Comparison of ENCODE assay signal across 16 cellular contexts in genomic region chr20:35497780-35498189, GRCh38. TPM values are rescaled to one million over a fixed set of nuclear protein-coding genes. Genes with fewer than 3 reads are reported as not detected.
A peak's percentile ranks its signal among the peaks of the same experiment; 100 is the strongest.
DNase-seq lines count a peak whose midpoint lies in the region; ATAC-seq and TF ChIP-seq lines count a peak whose summit lies in the region.
"Had no signal": no experiment of that assay in that cellular context is flagged by ENCODE, and none has a peak within 500 bp of the region (broad histone marks: within the 10 kb centered on the region; RNA-seq: fewer than 3 reads in every experiment).

No MANE protein-coding gene starts in this region.

- TF ChIP-seq POLR2A in tibial nerve (IDR thresholded peaks at IDR 0.05): no peak

- WGBS in tibial nerve, 2 donors: 77 to 87% methylated on average over 8 to 9 of the region's 9 CpGs

- H3K27ac ChIP-seq in ascending aorta (peak overlapping the region; percentile 77 to 81), tibial nerve (no peak overlapping the region)
- H3K27ac ChIP-seq: foreskin keratinocyte had no signal

- H3K4me3 ChIP-seq in ascending aorta (no peak overlapping the region), tibial nerve (no peak overlapping the region)

- ATAC-seq in Right ventricle myocardium superior (ENCODE audit: poor library complexity): peak; percentile 97
- ATAC-seq in HG02623 (IDR thresholded peaks at IDR 0.05; ENCODE audit: unreplicated experiment): no peak
- no peak for ATAC-seq in stimulated activated naive B cell treated with anti-CD40 and anti-IgM and Interleukin-4, amounts not matched to agents 10 μg/mL and 1 μg/mL and 100 μg/mL, for 72 hours (replicated peaks)
- ATAC-seq: foreskin keratinocyte; Panc1; stimulated activated naive CD8-positive, alpha-beta T cell treated with anti-CD3 and anti-CD28 coated beads, Interleukin-15, Interleukin-2, amounts not matched to agents 100 U/mL and 50 U/mL, for 24 hours had no signal

- no peaks in the 10 kb centered on the region for H3K27me3 Mint-ChIP-seq in nephron progenitor cell (ENCODE audit: low read depth, poor library complexity)
- H3K27me3 Mint-ChIP-seq in stimulated activated naive B cell treated with anti-CD40 and anti-IgM and Interleukin-4, amounts not matched to agents 10 μg/mL and 1 μg/mL and 100 μg/mL, for 72 hours: no peaks in the 10 kb centered on the region

- H3K27ac Mint-ChIP-seq in nephron progenitor cell: peak overlapping the region; percentile 31
- H3K27ac Mint-ChIP-seq in stimulated activated naive B cell treated with anti-CD40 and anti-IgM and Interleukin-4, amounts not matched to agents 10 μg/mL and 1 μg/mL and 100 μg/mL, for 72 hours: no peak overlapping the region

- no peaks in the 10 kb centered on the region for H3K9me3 Mint-ChIP-seq in nephron progenitor cell
- no peaks in the 10 kb centered on the region for H3K9me3 Mint-ChIP-seq in stimulated activated naive B cell treated with anti-CD40 and anti-IgM and Interleukin-4, amounts not matched to agents 10 μg/mL and 1 μg/mL and 100 μg/mL, for 72 hours

- TF ChIP-seq EP300 in tibial nerve (IDR thresholded peaks at IDR 0.05): no peak

- no peak overlapping the region for H3K4me3 Mint-ChIP-seq in nephron progenitor cell
- H3K4me3 Mint-ChIP-seq in stimulated activated naive B cell treated with anti-CD40 and anti-IgM and Interleukin-4, amounts not matched to agents 10 μg/mL and 1 μg/mL and 100 μg/mL, for 72 hours: no peak overlapping the region

- H3K36me3 ChIP-seq in ascending aorta (peaks cover 50 to 93% of the 10 kb centered on the region in 2 donors), tibial nerve (peaks cover 0 to 100% (median 40%) of the 10 kb centered on the region in 3 donors)

- H3K4me1 ChIP-seq in ascending aorta (peaks cover 0 to 13% of the 10 kb centered on the region in 2 donors), tibial nerve (no peaks in the 10 kb centered on the region)
- H3K4me1 ChIP-seq: foreskin keratinocyte had no signal

- H3K9me3 ChIP-seq in ascending aorta: no peaks in the 10 kb centered on the region
- H3K9me3 ChIP-seq in tibial nerve: no peaks in the 10 kb centered on the region

- H3K36me3 Mint-ChIP-seq in nephron progenitor cell (ENCODE audit: low read depth): peaks cover 78% of the 10 kb centered on the region
- H3K36me3 Mint-ChIP-seq in stimulated activated naive B cell treated with anti-CD40 and anti-IgM and Interleukin-4, amounts not matched to agents 10 μg/mL and 1 μg/mL and 100 μg/mL, for 72 hours: peaks cover 56 to 80% of the 10 kb centered on the region in 2 donors

- intact Hi-C loops in ascending aorta (cut with DNase I) (no loop called here), Right ventricle myocardium superior (cut with DNase I) (no loop called here)

- H3K4me1 Mint-ChIP-seq in nephron progenitor cell: no peaks in the 10 kb centered on the region
- peaks cover 25 to 41% of the 10 kb centered on the region in 2 donors for H3K4me1 Mint-ChIP-seq in stimulated activated naive B cell treated with anti-CD40 and anti-IgM and Interleukin-4, amounts not matched to agents 10 μg/mL and 1 μg/mL and 100 μg/mL, for 72 hours

- DNase-seq in ascending aorta (ENCODE audit: low spot score in 2 of 2) (peak in 1 of 2 donors; percentile 75), Right ventricle myocardium superior (peak; percentile 87), nephron progenitor cell (no peak), tibial nerve (ENCODE audit: low spot score in 2 of 2) (peak; percentile 24 to 46)
- DNase-seq in stimulated activated CD4-positive, alpha-beta T cell treated with anti-CD3 and anti-CD28 coated beads, Interleukin-2, amount 100 ng/mL, for 48 hours: no peak
- DNase-seq in stimulated activated naive B cell treated with anti-CD40 and anti-IgM and Interleukin-4, amounts not matched to agents 10 μg/mL and 1 μg/mL and 100 μg/mL, for 72 hours: no peak
- DNase-seq: activated CD4-positive, alpha-beta T cell treated with anti-CD3 and anti-CD28 coated beads, Interleukin-2, amount 50 U/mL, for 48 hours; activated naive CD4-positive, alpha-beta T cell; dermis blood vessel endothelial cell; foreskin keratinocyte; NCI-H1048; NCI-H510A; stimulated activated naive CD8-positive, alpha-beta T cell treated with anti-CD3 and anti-CD28 coated beads, Interleukin-15, Interleukin-2, amounts not matched to agents 100 U/mL and 50 U/mL, for 24 hours had no signal

- H3K27me3 ChIP-seq in ascending aorta (no peaks in the 10 kb centered on the region), tibial nerve (no peaks in the 10 kb centered on the region)
- H3K27me3 ChIP-seq: foreskin keratinocyte had no signal

- peak in 2 of 3 experiments; percentile 22 to 23 for TF ChIP-seq CTCF in ascending aorta (IDR thresholded peaks at IDR 0.05)
- no peak for TF ChIP-seq CTCF in nephron progenitor cell (IDR thresholded peaks at IDR 0.05)
- TF ChIP-seq CTCF in tibial nerve (IDR thresholded peaks at IDR 0.05): no peak

RNA-seq across cellular contexts. Expression of gene C20orf173, which starts 31.7 kb away (rescaled TPM):
- total RNA-seq in ascending aorta: not detected
- not detected for total RNA-seq in Right ventricle myocardium superior
- not detected for total RNA-seq in tibial nerve
- total RNA-seq: dermis blood vessel endothelial cell, foreskin keratinocyte, osteoblast had no signal

RNA-seq across cellular contexts. Expression of gene CEP250, which starts 42.4 kb away (rescaled TPM):
- total RNA-seq in ascending aorta: 17.0 TPM
- total RNA-seq in Right ventricle myocardium superior: 12.3 TPM
- total RNA-seq in tibial nerve: 10 to 100 TPM; 12.5 to 41.1 (median 29.9) TPM

RNA-seq across cellular contexts. Expression of gene ERGIC3, which starts 44.1 kb away (rescaled TPM):
- total RNA-seq in ascending aorta (67.7 TPM), Right ventricle myocardium superior (90.7 TPM), tibial nerve (100 to 1,000 TPM; 106 to 199 (median 153) TPM)

RNA-seq across cellular contexts. Expression of gene GDF5, which starts 59.8 kb away (rescaled TPM):
- total RNA-seq in ascending aorta (0.21 TPM), Right ventricle myocardium superior (0.08 TPM), tibial nerve (1 to 10 TPM in 1 of 4 donors, under 1 TPM in 1, not detected in 2; 0.90 to 1.0 TPM)

Comparison
In these comparisons a context has a peak if more than half of its experiments do, and no peak if none do; other contexts are left out.
1. DNase-seq: peak in Right ventricle myocardium superior (single experiment) and tibial nerve (2 of 2); none in nephron progenitor cell (single experiment), stimulated activated CD4-positive, alpha-beta T cell treated with anti-CD3 and anti-CD28 coated beads, Interleukin-2, amount 100 ng/mL, for 48 hours (0 of 2) and stimulated activated naive B cell treated with anti-CD40 and anti-IgM and Interleukin-4, amounts not matched to agents 10 μg/mL and 1 μg/mL and 100 μg/mL, for 72 hours (single experiment).
2. H3K27ac ChIP-seq: peak in ascending aorta (2 of 2); none in tibial nerve (0 of 4).
3. CTCF ChIP-seq: peak in ascending aorta (2 of 3); none in nephron progenitor cell (single experiment) and tibial nerve (0 of 5).